ENCODE assay signal across 36 cellular contexts in the genomic region with DNA sequence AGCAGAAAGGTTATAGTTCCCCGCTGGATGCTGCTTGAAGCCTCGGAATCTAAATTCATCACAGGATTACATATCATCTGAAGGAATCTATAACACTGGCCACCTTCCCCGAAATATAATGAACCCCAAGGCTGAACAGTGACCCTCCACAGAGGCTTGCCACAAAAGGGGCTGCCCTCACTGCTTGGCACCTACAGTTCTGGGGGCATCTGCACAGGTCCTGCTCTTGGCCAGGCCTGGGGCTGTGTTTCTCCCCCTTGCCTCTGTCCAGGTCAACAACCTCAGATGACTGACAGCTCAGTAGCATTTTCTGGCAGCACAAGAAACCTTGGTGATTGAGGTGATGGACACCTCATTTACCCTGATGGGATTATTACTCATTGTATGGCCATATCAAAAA.
"Had no signal": no experiment of that assay in that cellular context is flagged by ENCODE, and none has a peak within 500 bp of the region (broad histone marks: within the 10 kb centered on the region; RNA-seq: fewer than 3 reads in every experiment).

No MANE protein-coding gene starts in this region.

- H3K36me3 ChIP-seq: ascending aorta, brain microvascular endothelial cell, breast epithelium had no signal

- H3K4me1 Mint-ChIP-seq: activated T-helper 17 cell treated with anti-CD3 and anti-CD28 coated beads, Interleukin-2, amount 50 U/mL, for 72 hours had no signal

- H3K9me3 Mint-ChIP-seq: activated B cell treated with CpG ODN at 0.5 μM for 24 hours; activated CD4-positive, alpha-beta memory T cell treated with anti-CD3 and anti-CD28 coated beads for 36 hours; activated CD4-positive, alpha-beta T cell treated with anti-CD3 and anti-CD28 coated beads, Interleukin-2, amount 10 ng/mL, durations not matched to agents 24 days and 14 days; activated CD8-positive, alpha-beta T cell treated with anti-CD3 and anti-CD28 coated beads for 36 hours; activated naive CD4-positive, alpha-beta T cell treated with anti-CD3 and anti-CD28 coated beads for 36 hours; activated naive CD4-positive, alpha-beta T cell treated with anti-CD3 and anti-CD28 coated beads, Interleukin-2, amount 50 U/mL, for 24 hours; activated naive CD8-positive, alpha-beta T cell treated with anti-CD3 and anti-CD28 coated beads, Interleukin-2, amount 10 ng/mL, durations not matched to agents 7 days and 5 days; activated naive CD8-positive, alpha-beta T cell treated with anti-CD3 and anti-CD28 coated beads, Interleukin-2, amount 50 U/mL, for 24 hours; activated T-cell treated with anti-CD3 and anti-CD28 coated beads, Interleukin-2, amount 50 U/mL, for 4 hours; activated T-cell treated with anti-CD3 and anti-CD28 coated beads, Interleukin-2, amount 50 U/mL, for 72 hours; activated T-helper 1 cell treated with anti-CD3 and anti-CD28 coated beads, Interleukin-12 subunit alpha, Interleukin-12 subunit beta, Interleukin-2, Interleukin-4 antibody, amounts not matched to agents 30 ng/mL and 10 ng/mL and 1 ng/mL, durations not matched to agents 14 hours and 24 hours and 36 hours; activated T-helper 17 cell treated with anti-CD3 and anti-CD28 coated beads, Interleukin-2, amount 50 U/mL, for 72 hours; T-helper 1 cell treated with Interleukin-12 subunit alpha and Interleukin-12 subunit beta and Interleukin-4 antibody, amounts not matched to agents 30 μg/mL and 1 μg/mL, for 36 hours; T-helper 2 cell treated with Interferon-gamma antibody and Interleukin-4, amounts not matched to agents 5 μg/mL and 100 μg/mL, for 36 hours had no signal

- H3K27me3 Mint-ChIP-seq: activated CD4-positive, alpha-beta memory T cell treated with anti-CD3 and anti-CD28 coated beads for 36 hours; activated naive CD4-positive, alpha-beta T cell treated with anti-CD3 and anti-CD28 coated beads, Interleukin-2, amount 50 U/mL, for 24 hours; activated naive CD8-positive, alpha-beta T cell; activated T-helper 17 cell treated with anti-CD3 and anti-CD28 coated beads, Interleukin-2, amount 50 U/mL, for 72 hours had no signal

- H3K36me3 Mint-ChIP-seq: activated CD4-positive, alpha-beta memory T cell treated with anti-CD3 and anti-CD28 coated beads for 36 hours; activated naive CD4-positive, alpha-beta T cell treated with anti-CD3 and anti-CD28 coated beads, Interleukin-2, amount 50 U/mL, for 24 hours; activated naive CD8-positive, alpha-beta T cell treated with anti-CD3 and anti-CD28 coated beads, Interleukin-2, amount 10 ng/mL, durations not matched to agents 7 days and 5 days had no signal

- H3K27ac Mint-ChIP-seq: activated B cell treated with CpG ODN at 0.5 μM for 24 hours; activated CD4-positive, alpha-beta memory T cell treated with anti-CD3 and anti-CD28 coated beads for 36 hours; activated CD4-positive, alpha-beta T cell treated with anti-CD3 and anti-CD28 coated beads, Interleukin-2, amount 10 ng/mL, durations not matched to agents 24 days and 14 days; activated CD8-positive, alpha-beta T cell treated with anti-CD3 and anti-CD28 coated beads for 36 hours; activated naive CD4-positive, alpha-beta T cell treated with anti-CD3 and anti-CD28 coated beads for 36 hours; activated naive CD4-positive, alpha-beta T cell treated with anti-CD3 and anti-CD28 coated beads, Interleukin-2, amount 50 U/mL, for 24 hours; activated naive CD8-positive, alpha-beta T cell; activated naive CD8-positive, alpha-beta T cell treated with anti-CD3 and anti-CD28 coated beads, Interleukin-2, amount 10 ng/mL, durations not matched to agents 7 days and 5 days; activated naive CD8-positive, alpha-beta T cell treated with anti-CD3 and anti-CD28 coated beads, Interleukin-2, amount 50 U/mL, for 24 hours; activated T-cell treated with anti-CD3 and anti-CD28 coated beads, Interleukin-2, amount 50 U/mL, for 72 hours; activated T-helper 1 cell treated with anti-CD3 and anti-CD28 coated beads, Interleukin-12 subunit alpha, Interleukin-12 subunit beta, Interleukin-2, Interleukin-4 antibody, amounts not matched to agents 30 ng/mL and 10 ng/mL and 1 ng/mL, durations not matched to agents 14 hours and 24 hours and 36 hours; activated T-helper 17 cell treated with anti-CD3 and anti-CD28 coated beads, Interleukin-2, amount 50 U/mL, for 72 hours; T-helper 1 cell treated with Interleukin-12 subunit alpha and Interleukin-12 subunit beta and Interleukin-4 antibody, amounts not matched to agents 30 μg/mL and 1 μg/mL, for 36 hours; T-helper 2 cell treated with Interferon-gamma antibody and Interleukin-4, amounts not matched to agents 5 μg/mL and 100 μg/mL, for 36 hours had no signal

- H3K27me3 ChIP-seq: ascending aorta, breast epithelium had no signal

- H3K4me1 ChIP-seq: breast epithelium had no signal

- H3K4me3 ChIP-seq: ascending aorta, breast epithelium had no signal

- H3K4me3 Mint-ChIP-seq: activated B cell treated with CpG ODN at 0.5 μM for 24 hours; activated CD4-positive, alpha-beta memory T cell treated with anti-CD3 and anti-CD28 coated beads for 36 hours; activated CD4-positive, alpha-beta T cell treated with anti-CD3 and anti-CD28 coated beads, Interleukin-2, amount 10 ng/mL, durations not matched to agents 24 days and 14 days; activated CD8-positive, alpha-beta T cell treated with anti-CD3 and anti-CD28 coated beads for 36 hours; activated naive CD4-positive, alpha-beta T cell treated with anti-CD3 and anti-CD28 coated beads for 36 hours; activated naive CD4-positive, alpha-beta T cell treated with anti-CD3 and anti-CD28 coated beads, Interleukin-2, amount 50 U/mL, for 24 hours; activated naive CD8-positive, alpha-beta T cell; activated naive CD8-positive, alpha-beta T cell treated with anti-CD3 and anti-CD28 coated beads, Interleukin-2, amount 10 ng/mL, durations not matched to agents 7 days and 5 days; activated naive CD8-positive, alpha-beta T cell treated with anti-CD3 and anti-CD28 coated beads, Interleukin-2, amount 50 U/mL, for 24 hours; activated T-cell treated with anti-CD3 and anti-CD28 coated beads, Interleukin-2, amount 50 U/mL, for 4 hours; activated T-cell treated with anti-CD3 and anti-CD28 coated beads, Interleukin-2, amount 50 U/mL, for 72 hours; activated T-helper 1 cell treated with anti-CD3 and anti-CD28 coated beads, Interleukin-12 subunit alpha, Interleukin-12 subunit beta, Interleukin-2, Interleukin-4 antibody, amounts not matched to agents 30 ng/mL and 10 ng/mL and 1 ng/mL, durations not matched to agents 14 hours and 24 hours and 36 hours; activated T-helper 17 cell treated with anti-CD3 and anti-CD28 coated beads, Interleukin-2, amount 50 U/mL, for 72 hours; T-helper 1 cell treated with Interleukin-12 subunit alpha and Interleukin-12 subunit beta and Interleukin-4 antibody, amounts not matched to agents 30 μg/mL and 1 μg/mL, for 36 hours; T-helper 2 cell treated with Interferon-gamma antibody and Interleukin-4, amounts not matched to agents 5 μg/mL and 100 μg/mL, for 36 hours had no signal

- H3K27ac ChIP-seq: ascending aorta, brain microvascular endothelial cell, breast epithelium, VCaP had no signal

- DNase-seq: activated B cell treated with CpG ODN at 0.5 μM for 24 hours; activated CD4-positive, alpha-beta memory T cell treated with anti-CD3 and anti-CD28 coated beads for 36 hours; activated CD4-positive, alpha-beta T cell treated with anti-CD3 and anti-CD28 coated beads for 4 hours; activated CD4-positive, alpha-beta T cell treated with anti-CD3 and anti-CD28 coated beads, Interleukin-2, amount 50 U/mL, for 1 hour; activated CD4-positive, alpha-beta T cell treated with anti-CD3 and anti-CD28 coated beads, Interleukin-2, amount 50 U/mL, for 4 hours; activated CD4-positive, CD25-positive, alpha-beta regulatory T cell treated with anti-CD3 and anti-CD28 coated beads, Interleukin-2, amount 50 U/mL, for 72 hours; activated CD8-positive, alpha-beta memory T cell treated with anti-CD3 and anti-CD28 coated beads, Interleukin-2, amount 50 U/mL, for 4 hours; activated CD8-positive, alpha-beta T cell treated with anti-CD3 and anti-CD28 coated beads for 36 hours; activated effector memory CD4-positive, alpha-beta T cell treated with anti-CD3 and anti-CD28 coated beads, Interleukin-2, amount 50 U/mL, for 16 hours; activated gamma-delta T cell treated with Interleukin-2 at 50 U/mL for 16 hours; activated naive CD4-positive, alpha-beta T cell; activated naive CD4-positive, alpha-beta T cell treated with anti-CD3 and anti-CD28 coated beads for 36 hours; activated naive CD8-positive, alpha-beta T cell treated with anti-CD3 and anti-CD28 coated beads, Interleukin-2, amount 10 ng/mL, durations not matched to agents 7 days and 5 days; activated naive CD8-positive, alpha-beta T cell treated with anti-CD3 and anti-CD28 coated beads, Interleukin-2, amount 50 U/mL, for 24 hours; activated T-cell treated with anti-CD3 and anti-CD28 coated beads for 4 hours; activated T-cell treated with anti-CD3 and anti-CD28 coated beads, Interleukin-2, amount 50 U/mL, for 1 hour; activated T-cell treated with anti-CD3 and anti-CD28 coated beads, Interleukin-2, amount 50 U/mL, for 4 hours; activated T-cell treated with anti-CD3 and anti-CD28 coated beads, Interleukin-2, amount 50 U/mL, for 72 hours; amygdala; anterior cingulate cortex; brain microvascular endothelial cell; central memory CD4-positive, alpha-beta T cell; SW 1271; T-helper 1 cell; T-helper 2 cell; T-helper 9 cell had no signal

- H3K9me3 ChIP-seq: ascending aorta, breast epithelium had no signal

- ATAC-seq: activated CD8-positive, alpha-beta T cell treated with anti-CD3 and anti-CD28 coated beads for 36 hours; activated naive CD8-positive, alpha-beta T cell treated with anti-CD3 and anti-CD28 coated beads, Interleukin-2, amount 50 U/mL, for 24 hours; activated T-cell treated with anti-CD3 and anti-CD28 coated beads, Interleukin-2, amount 50 U/mL, for 4 hours; activated T-cell treated with anti-CD3 and anti-CD28 coated beads, Interleukin-2, amount 50 U/mL, for 72 hours; activated T-helper 17 cell treated with anti-CD3 and anti-CD28 coated beads, Interleukin-2, amount 50 U/mL, for 72 hours had no signal
